Comparison of ENCODE assay signal across 9 cellular contexts in genomic region chr9:127974002-127974768, GRCh38. TPM values are rescaled to one million over a fixed set of nuclear protein-coding genes. Genes with fewer than 3 reads are reported as not detected.
DNase-seq lines count a peak whose midpoint lies in the region; ATAC-seq and TF ChIP-seq lines count a peak whose summit lies in the region.
"Had no signal": no experiment of that assay in that cellular context is flagged by ENCODE, and none has a peak within 500 bp of the region (broad histone marks: within the 10 kb centered on the region; RNA-seq: fewer than 3 reads in every experiment).

No MANE protein-coding gene starts in this region.

- H3K9me2 ChIP-seq in SK-N-SH (no peaks in the 10 kb centered on the region), PC-3 (replicated peaks; ENCODE audit: low read length) (no peaks in the 10 kb centered on the region)

- H3K27me3 Mint-ChIP-seq in WTC11 (ENCODE audit: low read depth), result no peaks in the 10 kb centered on the region
- H3K27me3 Mint-ChIP-seq in stimulated activated memory B cell treated with anti-CD40 and anti-IgM and Interleukin-4, amounts not matched to agents 10 μg/mL and 1 μg/mL and 100 μg/mL, for 72 hours, result no peaks in the 10 kb centered on the region

- ATAC-seq in SK-N-SH treated with all-trans-retinoic acid at 6 μM for 48 hours (no peak), WTC11 (no peak), left cardiac atrium (no peak), GM19467 (IDR thresholded peaks at IDR 0.05; ENCODE audit: unreplicated experiment) (no peak), GM21515 (IDR thresholded peaks at IDR 0.05; ENCODE audit: unreplicated experiment) (no peak), PC-3 (no peak)
- ATAC-seq in stimulated activated memory B cell treated with anti-CD40 and anti-IgM and Interleukin-4, amounts not matched to agents 10 μg/mL and 1 μg/mL and 100 μg/mL, for 72 hours, result no peak
- ATAC-seq: left lung had no signal

- H3K4me3 Mint-ChIP-seq in WTC11, result no peak overlapping the region
- H3K4me3 Mint-ChIP-seq in stimulated activated memory B cell treated with anti-CD40 and anti-IgM and Interleukin-4, amounts not matched to agents 10 μg/mL and 1 μg/mL and 100 μg/mL, for 72 hours, result peak overlapping the region; percentile 99

- DNase-seq in SK-N-SH (peak; percentile 76), WTC11 (ENCODE audit: low spot score) (no peak), left cardiac atrium (peak; percentile 24), PC-3 (no peak)

- H2AFZ ChIP-seq in SK-N-SH (ENCODE audit: low read depth), result no peak overlapping the region
- no peak overlapping the region for H2AFZ ChIP-seq in PC-3 (ENCODE audit: low read length)

- no TSS peak for BruUV-seq in PC-3 (replicated peaks; lab: Mats Ljungman, UMichigan)

- H3K4me1 Mint-ChIP-seq in WTC11, result peaks cover 78% of the 10 kb centered on the region
- peaks cover 94% of the 10 kb centered on the region for H3K4me1 Mint-ChIP-seq in stimulated activated memory B cell treated with anti-CD40 and anti-IgM and Interleukin-4, amounts not matched to agents 10 μg/mL and 1 μg/mL and 100 μg/mL, for 72 hours

- H4K20me1 ChIP-seq in SK-N-SH (ENCODE audit: insufficient read depth), result peaks cover 83% of the 10 kb centered on the region
- peaks cover 22% of the 10 kb centered on the region; the same call in 1 of the 2 replicates for H4K20me1 ChIP-seq in PC-3 (ENCODE audit: low read length)

- WGBS in SK-N-SH (ENCODE audit: low lambda C conversion rate), result 54% methylated on average over 11 of the region's 12 CpGs

- peak overlapping the region; percentile 64 for H3K27ac Mint-ChIP-seq in WTC11
- H3K27ac Mint-ChIP-seq in stimulated activated memory B cell treated with anti-CD40 and anti-IgM and Interleukin-4, amounts not matched to agents 10 μg/mL and 1 μg/mL and 100 μg/mL, for 72 hours, result peak overlapping the region; percentile 94

- no peak for TF ChIP-seq CTCF in SK-N-SH (IDR thresholded peaks at IDR 0.05)
- TF ChIP-seq CTCF in WTC11 (IDR thresholded peaks at IDR 0.05), result no peak
- no peak for TF ChIP-seq CTCF in PC-3 (conservative IDR thresholded peaks at IDR 0.05; ENCODE audit: low read depth, low read length)

- H3K4me2 ChIP-seq in SK-N-SH, result peak overlapping the region; percentile 98
- H3K4me2 ChIP-seq in PC-3 (ENCODE audit: low read length), result no peak overlapping the region

- H3F3A ChIP-seq in SK-N-SH (replicated peaks; ENCODE audit: insufficient read depth), result peaks cover 2% of the 10 kb centered on the region
- no peaks in the 10 kb centered on the region for H3F3A ChIP-seq in PC-3 (ENCODE audit: low read length, unreplicated experiment)

- no peaks in the 10 kb centered on the region for H3K9me3 Mint-ChIP-seq in WTC11
- H3K9me3 Mint-ChIP-seq in stimulated activated memory B cell treated with anti-CD40 and anti-IgM and Interleukin-4, amounts not matched to agents 10 μg/mL and 1 μg/mL and 100 μg/mL, for 72 hours, result no peaks in the 10 kb centered on the region

- H3K4me1 ChIP-seq in SK-N-SH (ENCODE audit: control insufficient read depth in 1 of 2, insufficient read depth in 2 of 2, low read depth in 1 of 2, low read length in 1 of 2) (peaks cover 80 to 94% of the 10 kb centered on the region in 2 experiments), PC-3 (ENCODE audit: insufficient read depth, low read length) (peaks cover 26% of the 10 kb centered on the region)

- peak in 1 of 2 experiments; percentile 17; a peak in 1 of 4 replicates for TF ChIP-seq EP300 in SK-N-SH (IDR thresholded peaks at IDR 0.05; ENCODE audit: borderline replicate concordance in 1 of 2, low read depth in 1 of 2, low read length in 1 of 2)

- intact Hi-C loops in left cardiac atrium (cut with DNase I), result no loop called here
- intact Hi-C loops in PC-3 (cut with micrococcal nuclease), result no loop called here

- H3K4me3 ChIP-seq in SK-N-SH (ENCODE audit: low read depth in 2 of 2, low read length in 1 of 2) (no peak overlapping the region; a peak in 1 of 4 replicates), PC-3 (ENCODE audit: low read length) (no peak overlapping the region)
- H3K4me3 ChIP-seq: left lung had no signal

- no peaks in the 10 kb centered on the region for H3K36me3 Mint-ChIP-seq in WTC11
- peaks cover 27% of the 10 kb centered on the region for H3K36me3 Mint-ChIP-seq in stimulated activated memory B cell treated with anti-CD40 and anti-IgM and Interleukin-4, amounts not matched to agents 10 μg/mL and 1 μg/mL and 100 μg/mL, for 72 hours

- H3K36me3 ChIP-seq in SK-N-SH (replicated peaks in 1 of 2; ENCODE audit: control insufficient read depth in 1 of 2, insufficient read depth in 2 of 2, low read length in 1 of 2) (no peaks in the 10 kb centered on the region), PC-3 (ENCODE audit: low read depth, low read length) (no peaks in the 10 kb centered on the region)
- H3K36me3 ChIP-seq: left lung had no signal

- peaks cover 98% of the 10 kb centered on the region for H3K79me2 ChIP-seq in SK-N-SH (ENCODE audit: insufficient read depth)
- peaks cover 93% of the 10 kb centered on the region for H3K79me2 ChIP-seq in PC-3 (ENCODE audit: low read length)

- CTCF ChIA-PET in SK-N-SH (lab: Yijun Ruan, JAX), result interaction anchor here (0.6 to 7.9 kb wide), 14 partner anchors 8 to 151 kb away, joined by 3 to 75 read pairs (median 4); no protein-coding TSS in a partner anchor
- CTCF ChIA-PET in WTC11 (lab: Charles Lee), result interaction anchor here (0.5 to 14.8 kb wide), 8 partner anchors 19 to 899 kb away, joined by 3 to 156 read pairs (median 8); no protein-coding TSS in a partner anchor
- CTCF ChIA-PET in PC-3 (lab: Charles Lee), result no interaction called here

- H3K9ac ChIP-seq in SK-N-SH, result no peak overlapping the region
- H3K9ac ChIP-seq in PC-3 (ENCODE audit: low read length), result no peak overlapping the region

- no peak for TF ChIP-seq RAD21 in SK-N-SH (IDR thresholded peaks at IDR 0.05; ENCODE audit: low read length)

- peak overlapping the region; percentile 39 to 93; a peak in 2 of 4 replicates for H3K27ac ChIP-seq in SK-N-SH (ENCODE audit: low read depth in 2 of 2, low read length in 1 of 2)
- H3K27ac ChIP-seq in PC-3 (ENCODE audit: low read length), result no peak overlapping the region

- H3K27me3 ChIP-seq in SK-N-SH (ENCODE audit: insufficient read depth) (no peaks in the 10 kb centered on the region), PC-3 (ENCODE audit: low read length) (no peaks in the 10 kb centered on the region)

- POLR2A ChIA-PET in SK-N-SH (lab: Yijun Ruan, JAX), result interaction anchor here (0.6 to 1.3 kb wide), 2 partner anchors 9 to 32 kb away, joined by 3 to 4 read pairs; no protein-coding TSS in a partner anchor
- POLR2A ChIA-PET in WTC11 (lab: Charles Lee), result interaction anchor here (0.5 kb wide), 1 partner anchor 22 kb away, joined by 4 read pairs; no protein-coding TSS in a partner anchor
- POLR2A ChIA-PET in PC-3 (lab: Charles Lee; ENCODE audit: unreplicated experiment), result no interaction called here

- H3K9me3 ChIP-seq in SK-N-SH (no peaks in the 10 kb centered on the region), PC-3 (ENCODE audit: low read length) (no peaks in the 10 kb centered on the region)
- H3K9me3 ChIP-seq: left lung had no signal

TF ChIP-seq in SK-N-SH, 30 proteins besides CTCF, POLR2A, EP300 and RAD21 (continues in another document):
- TF ChIP-seq MXI1 (IDR thresholded peaks at IDR 0.05; ENCODE audit: low read depth, low read length) (no peak), FOSL2 (IDR thresholded peaks at IDR 0.05; ENCODE audit: borderline replicate concordance, low read depth) (no peak)

TF ChIP-seq in SK-N-SH treated with all-trans-retinoic acid at 6 μM for 48 hours, 23 proteins besides CTCF, POLR2A, EP300 and RAD21 (continues in another document):
- no peak for TF ChIP-seq PPARA (CRISPR knock-in tag; IDR thresholded peaks at IDR 0.05; ENCODE audit: borderline replicate concordance)
- TF ChIP-seq ARNTL (CRISPR knock-in tag; IDR thresholded peaks at IDR 0.05; ENCODE audit: borderline replicate concordance, low read depth), result no peak
- no peak for TF ChIP-seq ESRRG (CRISPR knock-in tag; IDR thresholded peaks at IDR 0.05)
- no peak for TF ChIP-seq ZNF565 (CRISPR knock-in tag; conservative IDR thresholded peaks at IDR 0.05; ENCODE audit: low read depth)
- TF ChIP-seq TOX (CRISPR knock-in tag; IDR thresholded peaks at IDR 0.05; ENCODE audit: borderline replicate concordance), result no peak
- no peak for TF ChIP-seq BACH2 (CRISPR knock-in tag; IDR thresholded peaks at IDR 0.05; ENCODE audit: borderline replicate concordance)
- TF ChIP-seq ZFP3 (CRISPR knock-in tag; IDR thresholded peaks at IDR 0.05), result no peak

TF ChIP-seq in WTC11, 78 proteins besides CTCF, POLR2A, EP300 and RAD21 (continues in another document):
- no peak for TF ChIP-seq ATF3 (CRISPR knock-in tag; conservative IDR thresholded peaks at IDR 0.05)

RNA-seq across cellular contexts. Expression of gene EEIG1, which starts 6.6 kb away (rescaled TPM):
- polyA plus RNA-seq in SK-N-SH (2012; rRNA removed), result 17.9 and 26.2 TPM in 2 replicates
- 15.9 and 18.6 TPM in 2 replicates for polyA plus RNA-seq in SK-N-SH (2012; cell fraction: cytosol; rRNA removed)
- 32.9 and 55.0 TPM in 2 replicates for polyA plus RNA-seq in SK-N-SH (2012; cell fraction: nucleus; rRNA removed)
- 42.2 to 66.4 TPM (median 51.3 TPM) in 3 replicates for total RNA-seq in WTC11 (2021)
- total RNA-seq in left cardiac atrium, result 10 to 100 TPM; 24.9 to 27.3 TPM
- 10.8 and 26.1 TPM in 2 replicates for total RNA-seq in PC-3 (2014; rRNA removed)

RNA-seq across cellular contexts. Expression of gene DPM2, which starts 36.5 kb away (rescaled TPM):
- 106 and 117 TPM in 2 replicates for polyA plus RNA-seq in SK-N-SH (2012; rRNA removed)
- polyA plus RNA-seq in SK-N-SH (2012; cell fraction: cytosol; rRNA removed), result 54.1 and 69.2 TPM in 2 replicates
- polyA plus RNA-seq in SK-N-SH (2012; cell fraction: nucleus; rRNA removed), result 90.7 and 100 TPM in 2 replicates
- total RNA-seq in WTC11 (2021) (53.3 to 58.2 TPM (median 56.1 TPM) in 3 replicates), left cardiac atrium (10 to 100 TPM; 14.7 to 18.3 TPM), PC-3 (2014; rRNA removed) (32.0 and 33.0 TPM in 2 replicates)

RNA-seq across cellular contexts. Expression of gene PIP5KL1, which starts 43.6 kb away (rescaled TPM):
- 4.0 and 6.1 TPM in 2 replicates for polyA plus RNA-seq in SK-N-SH (2012; rRNA removed)
- 1.7 and 2.5 TPM in 2 replicates for polyA plus RNA-seq in SK-N-SH (2012; cell fraction: cytosol; rRNA removed)
- polyA plus RNA-seq in SK-N-SH (2012; cell fraction: nucleus; rRNA removed), result 40.1 and 41.3 TPM in 2 replicates
- 15.8 to 20.2 TPM (median 16.8 TPM) in 3 replicates for total RNA-seq in WTC11 (2021)
- total RNA-seq in left cardiac atrium, result under 1 TPM; 0.50 to 0.99 TPM
- 5.1 and 5.4 TPM in 2 replicates for total RNA-seq in PC-3 (2014; rRNA removed)

RNA-seq across cellular contexts. Expression of gene ST6GALNAC4, which starts 57.3 kb away (rescaled TPM):
- polyA plus RNA-seq in SK-N-SH (2012; rRNA removed), result 28.4 and 30.2 TPM in 2 replicates
- 11.0 and 21.1 TPM in 2 replicates for polyA plus RNA-seq in SK-N-SH (2012; cell fraction: cytosol; rRNA removed)
- polyA plus RNA-seq in SK-N-SH (2012; cell fraction: nucleus; rRNA removed), result 29.1 and 30.8 TPM in 2 replicates
- total RNA-seq in WTC11 (2021), result 25.1 to 25.7 TPM (median 25.4 TPM) in 3 replicates
- 10 to 100 TPM; 35.8 to 49.9 TPM for total RNA-seq in left cardiac atrium
- total RNA-seq in PC-3 (2014; rRNA removed), result 26.9 and 27.8 TPM in 2 replicates

Comparison
In these comparisons a context has a peak if more than half of its experiments do, and no peak if none do; other contexts are left out.
1. DNase-seq: peak in SK-N-SH (single experiment) and left cardiac atrium (single experiment); none in WTC11 (single experiment) and PC-3 (single experiment).